In the genomic region with DNA sequence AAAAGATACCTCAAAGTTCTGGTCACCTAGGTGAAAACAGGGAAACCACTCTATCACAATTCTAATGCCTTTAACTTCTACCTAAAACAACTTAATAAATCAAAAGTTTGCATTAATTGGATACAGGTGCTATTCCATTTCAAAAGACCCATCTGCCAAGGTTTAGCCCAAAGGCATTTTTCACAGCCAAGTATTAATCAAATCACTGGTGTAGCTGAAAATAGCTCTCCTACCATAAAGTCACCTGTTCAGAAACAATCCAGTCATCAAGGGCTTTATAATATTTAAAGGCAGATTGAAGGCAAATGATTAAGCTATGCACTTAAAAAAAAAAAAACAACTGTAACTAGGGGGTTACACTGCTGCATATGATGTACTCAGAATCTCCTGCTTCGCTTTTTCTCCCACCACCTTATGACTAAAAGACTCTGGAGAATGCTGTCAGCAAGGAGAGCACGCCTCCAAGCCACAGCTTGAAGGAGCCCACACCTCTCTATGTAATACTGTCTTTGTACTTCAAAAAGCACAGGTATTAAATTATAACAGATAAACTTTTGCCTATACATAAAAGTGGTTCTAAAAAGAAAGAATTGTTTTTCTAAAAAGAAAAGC, we compare ENCODE assay signal across 21 cellular contexts. TPM values are rescaled to one million over a fixed set of nuclear protein-coding genes. Genes with fewer than 3 reads are reported as not detected.
DNase-seq lines count a peak whose midpoint lies in the region; ATAC-seq lines count a peak whose summit lies in the region.
"Had no signal": no experiment of that assay in that cellular context is flagged by ENCODE, and none has a peak within 500 bp of the region (broad histone marks: within the 10 kb centered on the region; RNA-seq: fewer than 3 reads in every experiment).

No MANE protein-coding gene starts in this region.

- H3K9me3 ChIP-seq in Karpas-422 (ENCODE audit: low read length) = no peaks in the 10 kb centered on the region; the same call in none of the 2 replicates
- H3K9me3 ChIP-seq: Caco-2, esophagus squamous epithelium, ovary had no signal

- peaks cover 40% of the 10 kb centered on the region for H3K36me3 ChIP-seq in Karpas-422 (ENCODE audit: insufficient read depth, low read length)
- H3K36me3 ChIP-seq: ovary had no signal

- no peak overlapping the region for H3K9ac ChIP-seq in Karpas-422 (ENCODE audit: low read length)

- H3K79me2 ChIP-seq in Karpas-422 (ENCODE audit: low read length) = peaks cover 88% of the 10 kb centered on the region

- peaks cover 3% of the 10 kb centered on the region for H3K36me3 Mint-ChIP-seq in activated naive CD4-positive, alpha-beta T cell treated with anti-CD3 and anti-CD28 coated beads, Interleukin-2, amount 50 U/mL, for 24 hours
- H3K36me3 Mint-ChIP-seq in activated naive CD4-positive, alpha-beta T cell treated with anti-CD3 and anti-CD28 coated beads, Interleukin-2, amount 10 ng/mL, durations not matched to agents 7 days and 5 days = peaks cover 52% of the 10 kb centered on the region
- peaks cover 15% of the 10 kb centered on the region for H3K36me3 Mint-ChIP-seq in stimulated activated effector memory CD8-positive, alpha-beta T cell treated with anti-CD3 and anti-CD28 coated beads, Interleukin-12 subunit alpha, Interleukin-12 subunit beta, amount 100 ng/mL, for 72 hours

- DNase-seq in activated naive CD4-positive, alpha-beta T cell treated with anti-CD3 and anti-CD28 coated beads, Interleukin-2, amount 10 ng/mL, durations not matched to agents 7 days and 5 days = no peak
- DNase-seq in Karpas-422 (no peak), cerebellum (ENCODE audit: low spot score) (peak; percentile 31)
- no peak for DNase-seq in stimulated activated effector memory CD8-positive, alpha-beta T cell treated with anti-CD3 and anti-CD28 coated beads, Interleukin-12 subunit alpha, Interleukin-12 subunit beta, amount 100 ng/mL, for 72 hours (ENCODE audit: low spot score in 2 of 2)
- DNase-seq: activated CD4-positive, CD25-positive, alpha-beta regulatory T cell; Caco-2; EL; esophagus squamous epithelium; H7; NCI-H1930; NCI-H510A; ovary; Right ventricle myocardium superior; stimulated activated CD4-positive, alpha-beta T cell treated with anti-CD3 and anti-CD28 coated beads, Interleukin-1b, Interleukin-23, amount 100 ng/mL, for 48 hours; substantia nigra had no signal

- no peaks in the 10 kb centered on the region for H3K9me2 ChIP-seq in Karpas-422 (replicated peaks; ENCODE audit: insufficient read depth, low read length)

- peaks cover 76% of the 10 kb centered on the region for H3K4me1 Mint-ChIP-seq in activated naive CD4-positive, alpha-beta T cell treated with anti-CD3 and anti-CD28 coated beads, Interleukin-2, amount 50 U/mL, for 24 hours
- H3K4me1 Mint-ChIP-seq in activated naive CD4-positive, alpha-beta T cell treated with anti-CD3 and anti-CD28 coated beads, Interleukin-2, amount 10 ng/mL, durations not matched to agents 7 days and 5 days = peaks cover 56% of the 10 kb centered on the region
- peaks cover 48% of the 10 kb centered on the region for H3K4me1 Mint-ChIP-seq in stimulated activated effector memory CD8-positive, alpha-beta T cell treated with anti-CD3 and anti-CD28 coated beads, Interleukin-12 subunit alpha, Interleukin-12 subunit beta, amount 100 ng/mL, for 72 hours

- no peaks in the 10 kb centered on the region for H3K27me3 Mint-ChIP-seq in activated naive CD4-positive, alpha-beta T cell treated with anti-CD3 and anti-CD28 coated beads, Interleukin-2, amount 50 U/mL, for 24 hours
- H3K27me3 Mint-ChIP-seq in activated naive CD4-positive, alpha-beta T cell treated with anti-CD3 and anti-CD28 coated beads, Interleukin-2, amount 10 ng/mL, durations not matched to agents 7 days and 5 days = no peaks in the 10 kb centered on the region

- H3K4me3 ChIP-seq in Karpas-422 (ENCODE audit: low read length) = no peak overlapping the region
- H3K4me3 ChIP-seq: esophagus squamous epithelium, ovary had no signal

- peak; percentile 57 for ATAC-seq in stimulated activated effector memory CD8-positive, alpha-beta T cell treated with anti-CD3 and anti-CD28 coated beads, Interleukin-12 subunit alpha, Interleukin-12 subunit beta, amount 100 ng/mL, for 72 hours
- ATAC-seq in GM21529 (IDR thresholded peaks at IDR 0.05; ENCODE audit: unreplicated experiment) = no peak
- ATAC-seq in GM19467 (IDR thresholded peaks at IDR 0.05; ENCODE audit: unreplicated experiment) = no peak
- no peak for ATAC-seq in GM21526 (IDR thresholded peaks at IDR 0.05; ENCODE audit: low FRiP score, unreplicated experiment)
- ATAC-seq: left lobe of liver had no signal

- H3K4me2 ChIP-seq in Karpas-422 (ENCODE audit: low read depth, low read length, poor library complexity, severe bottlenecking) = peak overlapping the region; percentile 46

- H3K4me3 Mint-ChIP-seq in activated naive CD4-positive, alpha-beta T cell treated with anti-CD3 and anti-CD28 coated beads, Interleukin-2, amount 50 U/mL, for 24 hours = peak overlapping the region; percentile 46
- H3K4me3 Mint-ChIP-seq in activated naive CD4-positive, alpha-beta T cell treated with anti-CD3 and anti-CD28 coated beads, Interleukin-2, amount 10 ng/mL, durations not matched to agents 7 days and 5 days = no peak overlapping the region
- peak overlapping the region; percentile 9 for H3K4me3 Mint-ChIP-seq in stimulated activated effector memory CD8-positive, alpha-beta T cell treated with anti-CD3 and anti-CD28 coated beads, Interleukin-12 subunit alpha, Interleukin-12 subunit beta, amount 100 ng/mL, for 72 hours

- no peaks in the 10 kb centered on the region for H4K20me1 ChIP-seq in Karpas-422 (ENCODE audit: insufficient read depth, low read depth, low read length)

- no peak overlapping the region for H2AFZ ChIP-seq in Karpas-422 (ENCODE audit: low read length)

- H3K4me1 ChIP-seq in Karpas-422 (ENCODE audit: low read length) = peaks cover 48% of the 10 kb centered on the region
- H3K4me1 ChIP-seq: Caco-2 had no signal

- peak overlapping the region; percentile 80 for H3K27ac Mint-ChIP-seq in activated naive CD4-positive, alpha-beta T cell treated with anti-CD3 and anti-CD28 coated beads, Interleukin-2, amount 50 U/mL, for 24 hours
- no peak overlapping the region for H3K27ac Mint-ChIP-seq in activated naive CD4-positive, alpha-beta T cell treated with anti-CD3 and anti-CD28 coated beads, Interleukin-2, amount 10 ng/mL, durations not matched to agents 7 days and 5 days
- no peak overlapping the region for H3K27ac Mint-ChIP-seq in stimulated activated effector memory CD8-positive, alpha-beta T cell treated with anti-CD3 and anti-CD28 coated beads, Interleukin-12 subunit alpha, Interleukin-12 subunit beta, amount 100 ng/mL, for 72 hours

- no peaks in the 10 kb centered on the region for H3K27me3 ChIP-seq in Karpas-422 (ENCODE audit: low read length)
- H3K27me3 ChIP-seq: esophagus squamous epithelium, ovary had no signal

- H3K27ac ChIP-seq in Karpas-422 (ENCODE audit: low read length) = peak overlapping the region; percentile 92
- H3K27ac ChIP-seq: esophagus squamous epithelium had no signal

- H3K9me3 Mint-ChIP-seq in activated naive CD4-positive, alpha-beta T cell treated with anti-CD3 and anti-CD28 coated beads, Interleukin-2, amount 50 U/mL, for 24 hours = no peaks in the 10 kb centered on the region
- no peaks in the 10 kb centered on the region for H3K9me3 Mint-ChIP-seq in activated naive CD4-positive, alpha-beta T cell treated with anti-CD3 and anti-CD28 coated beads, Interleukin-2, amount 10 ng/mL, durations not matched to agents 7 days and 5 days
- no peaks in the 10 kb centered on the region for H3K9me3 Mint-ChIP-seq in stimulated activated effector memory CD8-positive, alpha-beta T cell treated with anti-CD3 and anti-CD28 coated beads, Interleukin-12 subunit alpha, Interleukin-12 subunit beta, amount 100 ng/mL, for 72 hours

- CTCF ChIA-PET in activated naive CD4-positive, alpha-beta T cell treated with anti-CD3 and anti-CD28 coated beads, Interleukin-2, amount 10 ng/mL, durations not matched to agents 7 days and 5 days (lab: Charles Lee) = interaction anchor here (0.9 to 1.7 kb wide), 2 partner anchors 70 to 86 kb away, joined by 3 to 5 read pairs; no protein-coding TSS in a partner anchor

RNA-seq across cellular contexts. Expression of a gene that starts 20.5 kb away (rescaled TPM):
- total RNA-seq in Karpas-422 (2014; rRNA removed; shearing (Covaris generic); ENCODE audit: low replicate concordance) = 34.0 and 53.6 TPM in 2 replicates
- total RNA-seq in cerebellum = 59.1 TPM

RNA-seq across cellular contexts. Expression of a gene that starts 20.9 kb away (rescaled TPM):
- 22.8 and 46.0 TPM in 2 replicates for total RNA-seq in Karpas-422 (2014; rRNA removed; shearing (Covaris generic); ENCODE audit: low replicate concordance)
- total RNA-seq in cerebellum = 40.7 TPM

RNA-seq across cellular contexts. Expression of a gene that starts 36.5 kb away (rescaled TPM):
- 0.56 and 1.4 TPM in 2 replicates for total RNA-seq in Karpas-422 (2014; rRNA removed; shearing (Covaris generic); ENCODE audit: low replicate concordance)
- 0.54 TPM for total RNA-seq in cerebellum
- total RNA-seq: glomerular endothelial cell had no signal
